ENCODE assay signal across 21 cellular contexts in genomic region chr10:13810536-13810935, GRCh38.
"Had no signal": no experiment of that assay in that cellular context is flagged by ENCODE, and none has a peak within 500 bp of the region (broad histone marks: within the 10 kb centered on the region; RNA-seq: fewer than 3 reads in every experiment).

No MANE protein-coding gene starts in this region.

- H3K27ac ChIP-seq: colonic mucosa, foreskin keratinocyte, left lung, pancreas, thoracic aorta, uterus had no signal

- H3K4me1 ChIP-seq: colonic mucosa, left lung, pancreas, uterus had no signal

- H3K27ac Mint-ChIP-seq: immature natural killer cell; natural killer cell treated with Interleukin-12 subunit alpha and Interleukin-12 subunit beta and Interleukin-15 and Interleukin-18, amount 100 ng/mL, for 72 hours; stimulated activated memory B cell treated with anti-CD40 and anti-IgM and Interleukin-4, amounts not matched to agents 10 μg/mL and 1 μg/mL and 100 μg/mL, for 72 hours had no signal

- H3K9me3 ChIP-seq: colonic mucosa, left lung, mucosa of descending colon, pancreas, thoracic aorta, uterus had no signal

- H3K36me3 ChIP-seq: colonic mucosa, left lung, pancreas, thoracic aorta, uterus had no signal

- H3K4me3 ChIP-seq: colonic mucosa, left lung, mucosa of descending colon, pancreas, thoracic aorta, uterus had no signal

- ATAC-seq: foreskin keratinocyte; left lung; mucosa of descending colon; natural killer cell treated with Interleukin-12 subunit alpha and Interleukin-12 subunit beta and Interleukin-15 and Interleukin-18, amount 100 ng/mL, for 72 hours; pancreas; right cardiac atrium; stimulated activated memory B cell treated with anti-CD40 and anti-IgM and Interleukin-4, amounts not matched to agents 10 μg/mL and 1 μg/mL and 100 μg/mL, for 72 hours; stimulated activated naive CD8-positive, alpha-beta T cell treated with anti-CD3 and anti-CD28 coated beads, Interleukin-15, amount 100 ng/mL, for 72 hours had no signal

- H3K4me3 Mint-ChIP-seq: immature natural killer cell; natural killer cell treated with Interleukin-12 subunit alpha and Interleukin-12 subunit beta and Interleukin-15 and Interleukin-18, amount 100 ng/mL, for 72 hours; stimulated activated memory B cell treated with anti-CD40 and anti-IgM and Interleukin-4, amounts not matched to agents 10 μg/mL and 1 μg/mL and 100 μg/mL, for 72 hours; stimulated activated naive CD8-positive, alpha-beta T cell treated with anti-CD3 and anti-CD28 coated beads, Interleukin-15, amount 100 ng/mL, for 72 hours had no signal

- H3K27me3 ChIP-seq: colonic mucosa, foreskin keratinocyte, left lung, pancreas, uterus had no signal

- DNase-seq: cerebellar nuclear complex; colonic mucosa; dermis blood vessel endothelial cell; erythroblast; foreskin keratinocyte; immature natural killer cell; left lung; mucosa of descending colon; occipital lobe; pancreas; right cardiac atrium; stimulated activated CD4-positive, alpha-beta T cell treated with anti-CD3 and anti-CD28 coated beads, Interleukin-4, amount 100 ng/mL, for 1 hour; stimulated activated CD8-positive, alpha-beta memory T cell treated with anti-CD3 and anti-CD28 coated beads, Interleukin-4, amount 100 ng/mL, for 48 hours; stimulated activated naive CD8-positive, alpha-beta T cell treated with anti-CD3 and anti-CD28 coated beads, Interleukin-15, amount 100 ng/mL, for 72 hours; substantia nigra; trophoblast cell; uterus had no signal

- H3K9me3 Mint-ChIP-seq: immature natural killer cell; natural killer cell treated with Interleukin-12 subunit alpha and Interleukin-12 subunit beta and Interleukin-15 and Interleukin-18, amount 100 ng/mL, for 72 hours; stimulated activated memory B cell treated with anti-CD40 and anti-IgM and Interleukin-4, amounts not matched to agents 10 μg/mL and 1 μg/mL and 100 μg/mL, for 72 hours; stimulated activated naive CD8-positive, alpha-beta T cell treated with anti-CD3 and anti-CD28 coated beads, Interleukin-15, amount 100 ng/mL, for 72 hours had no signal

- H3K36me3 Mint-ChIP-seq: immature natural killer cell; natural killer cell treated with Interleukin-12 subunit alpha and Interleukin-12 subunit beta and Interleukin-15 and Interleukin-18, amount 100 ng/mL, for 72 hours; stimulated activated memory B cell treated with anti-CD40 and anti-IgM and Interleukin-4, amounts not matched to agents 10 μg/mL and 1 μg/mL and 100 μg/mL, for 72 hours had no signal

- H3K4me1 Mint-ChIP-seq: immature natural killer cell; stimulated activated naive CD8-positive, alpha-beta T cell treated with anti-CD3 and anti-CD28 coated beads, Interleukin-15, amount 100 ng/mL, for 72 hours had no signal

- H3K27me3 Mint-ChIP-seq: progenitor cell of endocrine pancreas; stimulated activated naive CD8-positive, alpha-beta T cell treated with anti-CD3 and anti-CD28 coated beads, Interleukin-15, amount 100 ng/mL, for 72 hours had no signal
